In the genomic region with DNA sequence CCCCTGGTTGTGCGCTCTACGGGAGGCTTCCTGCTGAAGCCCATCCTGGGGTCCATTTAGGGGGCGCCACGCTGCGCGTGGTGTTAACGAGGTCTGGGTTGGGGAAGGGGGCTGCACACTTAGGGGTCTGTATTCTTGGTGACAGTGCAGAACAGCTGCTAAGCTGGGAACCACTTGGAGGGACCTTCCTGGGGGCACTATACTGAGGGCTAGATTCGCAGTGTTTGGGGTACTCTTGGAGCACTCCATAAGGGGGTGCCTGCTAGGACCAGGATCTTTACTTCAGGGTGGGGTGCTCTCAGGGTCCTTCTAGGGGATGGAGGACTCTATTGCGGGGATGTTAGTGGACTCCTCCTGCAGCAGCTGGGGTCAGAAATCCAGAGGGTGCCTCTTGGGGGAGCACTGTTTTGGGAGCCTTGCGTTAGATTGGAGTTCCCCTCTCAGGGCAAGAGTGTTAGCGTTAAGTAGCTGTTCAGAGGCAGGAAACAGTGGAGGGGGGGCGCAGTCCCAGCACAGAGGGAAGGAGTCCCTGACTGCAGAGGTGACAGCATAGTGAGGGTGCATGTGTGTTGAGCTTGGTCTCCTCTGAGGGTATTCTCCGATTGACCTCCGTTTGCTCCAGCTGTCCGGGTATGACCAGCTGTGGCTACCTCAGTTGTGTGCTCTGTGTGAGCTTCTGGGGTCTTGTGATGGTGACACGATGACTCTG, we compare ENCODE assay signal across 11 cellular contexts. TPM values are rescaled to one million over a fixed set of nuclear protein-coding genes. Genes with fewer than 3 reads are reported as not detected.
DNase-seq lines count a peak whose midpoint lies in the region; ATAC-seq and TF ChIP-seq lines count a peak whose summit lies in the region.
"Had no signal": no experiment of that assay in that cellular context is flagged by ENCODE, and none has a peak within 500 bp of the region (broad histone marks: within the 10 kb centered on the region; RNA-seq: fewer than 3 reads in every experiment).

No MANE protein-coding gene starts in this region.

- POLR2A ChIA-PET in MCF 10A (lab: Yijun Ruan, JAX), result interaction anchor here (1.2 kb wide), 1 partner anchor 18 kb away, joined by 4 read pairs; a partner anchor contains a TSS

- DNase-seq in MCF 10A (ENCODE audit: unreplicated experiment) (no peak), mammary epithelial cell (no peak), chondrocyte (ENCODE audit: low spot score) (no peak), SK-N-DZ (ENCODE audit: low spot score) (no peak)
- no peak for DNase-seq in stimulated activated naive B cell treated with anti-CD40 and anti-IgM and Interleukin-4, amounts not matched to agents 10 μg/mL and 1 μg/mL and 100 μg/mL, for 72 hours
- DNase-seq: effector memory CD4-positive, alpha-beta T cell; left cardiac atrium had no signal

- no peak overlapping the region for H3K27ac ChIP-seq in mammary epithelial cell (ENCODE audit: insufficient read depth, low read depth, low read length)
- no peak overlapping the region for H3K27ac ChIP-seq in OCI-LY1 (ENCODE audit: low read depth, low read length, poor library complexity, severe bottlenecking)
- H3K27ac ChIP-seq: thoracic aorta had no signal

- CTCF ChIA-PET in MCF 10A (lab: Yijun Ruan, JAX), result interaction anchor here (0.6 to 4.0 kb wide), 5 partner anchors 10 to 54 kb away, joined by 3 to 34 read pairs (median 3); a partner anchor contains a TSS
- CTCF ChIA-PET in mammary epithelial cell (lab: Charles Lee; ENCODE audit: low non-redundant PET), result interaction anchor here (0.7 to 0.8 kb wide), 2 partner anchors 20 to 325 kb away, joined by 3 to 12 read pairs; no protein-coding TSS in a partner anchor

- H3K9me3 Mint-ChIP-seq in MCF 10A (ENCODE audit: unreplicated experiment), result no peaks in the 10 kb centered on the region
- H3K9me3 Mint-ChIP-seq in chondrocyte (ENCODE audit: low read depth), result no peaks in the 10 kb centered on the region
- H3K9me3 Mint-ChIP-seq in stimulated activated naive B cell treated with anti-CD40 and anti-IgM and Interleukin-4, amounts not matched to agents 10 μg/mL and 1 μg/mL and 100 μg/mL, for 72 hours, result peaks cover 3% of the 10 kb centered on the region in 2 donors

- H3K9me3 ChIP-seq in mammary epithelial cell (replicated peaks; ENCODE audit: insufficient read depth, low read length), result no peaks in the 10 kb centered on the region
- H3K9me3 ChIP-seq in OCI-LY1 (ENCODE audit: low read length), result no peaks in the 10 kb centered on the region
- H3K9me3 ChIP-seq: thoracic aorta had no signal

- no peak overlapping the region for H3K9ac ChIP-seq in mammary epithelial cell (ENCODE audit: insufficient read depth, low read length)
- no peak overlapping the region for H3K9ac ChIP-seq in OCI-LY1 (ENCODE audit: low read length)

- no peaks in the 10 kb centered on the region for H3K36me3 Mint-ChIP-seq in MCF 10A (ENCODE audit: insufficient read depth, unreplicated experiment)
- no peaks in the 10 kb centered on the region for H3K36me3 Mint-ChIP-seq in chondrocyte (ENCODE audit: low read depth)
- peaks cover 2 to 9% of the 10 kb centered on the region in 2 donors for H3K36me3 Mint-ChIP-seq in stimulated activated naive B cell treated with anti-CD40 and anti-IgM and Interleukin-4, amounts not matched to agents 10 μg/mL and 1 μg/mL and 100 μg/mL, for 72 hours

- H3K79me2 ChIP-seq in mammary epithelial cell (ENCODE audit: insufficient read depth, low read length) (no peaks in the 10 kb centered on the region), OCI-LY1 (ENCODE audit: insufficient read depth, low read length) (no peaks in the 10 kb centered on the region)

- ATAC-seq in stimulated activated naive B cell treated with anti-CD40 and anti-IgM and Interleukin-4, amounts not matched to agents 10 μg/mL and 1 μg/mL and 100 μg/mL, for 72 hours (replicated peaks), result no peak
- ATAC-seq in GM21529 (IDR thresholded peaks at IDR 0.05; ENCODE audit: unreplicated experiment) (no peak), HG03280 (IDR thresholded peaks at IDR 0.05; ENCODE audit: unreplicated experiment) (no peak)
- ATAC-seq: left cardiac atrium had no signal

- WGBS in mammary epithelial cell (ENCODE audit: low coverage, missing lambda C conversion rate), result 16% methylated on average over 7 of the region's 16 CpGs

- TF ChIP-seq CTCF in MCF 10A (IDR thresholded peaks at IDR 0.05; ENCODE audit: unreplicated experiment), result no peak
- no peak for TF ChIP-seq CTCF in mammary epithelial cell (conservative IDR thresholded peaks at IDR 0.05 in 1 of 2, IDR thresholded peaks at IDR 0.05 in 1 of 2; ENCODE audit: extremely low read depth in 1 of 2, insufficient read depth in 1 of 2, low read depth in 1 of 2, low read length in 2 of 2)
- no peak for TF ChIP-seq CTCF in OCI-LY1 (IDR thresholded peaks at IDR 0.05; ENCODE audit: low read length)
- TF ChIP-seq CTCF in chondrocyte (IDR thresholded peaks at IDR 0.05), result peak; percentile 59

- intact Hi-C loops in MCF 10A (cut with micrococcal nuclease) (loop anchor here (5.0 kb wide), 1 partner anchor 146 kb away; a partner anchor contains a TSS), mammary epithelial cell (cut with micrococcal nuclease) (no loop called here)

- H3K27ac Mint-ChIP-seq in MCF 10A (ENCODE audit: low read depth, unreplicated experiment) (no peak overlapping the region), chondrocyte (ENCODE audit: unreplicated experiment) (no peak overlapping the region)
- H3K27ac Mint-ChIP-seq in stimulated activated naive B cell treated with anti-CD40 and anti-IgM and Interleukin-4, amounts not matched to agents 10 μg/mL and 1 μg/mL and 100 μg/mL, for 72 hours, result peak overlapping the region; percentile 43

- H2AFZ ChIP-seq in mammary epithelial cell (ENCODE audit: low read depth, low read length) (no peak overlapping the region), OCI-LY1 (ENCODE audit: low read length) (no peak overlapping the region)

- H3K4me3 Mint-ChIP-seq in MCF 10A (ENCODE audit: unreplicated experiment), result peak overlapping the region; percentile 36
- peak overlapping the region; percentile 40 for H3K4me3 Mint-ChIP-seq in chondrocyte (ENCODE audit: unreplicated experiment)
- H3K4me3 Mint-ChIP-seq in stimulated activated naive B cell treated with anti-CD40 and anti-IgM and Interleukin-4, amounts not matched to agents 10 μg/mL and 1 μg/mL and 100 μg/mL, for 72 hours, result peak overlapping the region; percentile 79 to 86

- in situ Hi-C loops in mammary epithelial cell (cut with MboI; ENCODE audit: low sequenced_read_pairs in 2 of 2), result no loop called here

- dilution Hi-C loops in mammary epithelial cell (cut with HindIII; ENCODE audit: low sequenced_read_pairs), result no loop called here

- no peaks in the 10 kb centered on the region for H3K9me2 ChIP-seq in OCI-LY1 (ENCODE audit: low read depth, low read length)

- H3K4me1 Mint-ChIP-seq in MCF 10A (ENCODE audit: insufficient read depth, unreplicated experiment) (peaks cover 25% of the 10 kb centered on the region), chondrocyte (ENCODE audit: low read depth) (peaks cover 34% of the 10 kb centered on the region)
- H3K4me1 Mint-ChIP-seq in stimulated activated naive B cell treated with anti-CD40 and anti-IgM and Interleukin-4, amounts not matched to agents 10 μg/mL and 1 μg/mL and 100 μg/mL, for 72 hours, result peaks cover 60 to 92% of the 10 kb centered on the region in 2 donors

- H3K27me3 Mint-ChIP-seq in MCF 10A (ENCODE audit: insufficient read depth, unreplicated experiment) (peaks cover 48% of the 10 kb centered on the region), chondrocyte (ENCODE audit: low read depth) (peaks cover 36% of the 10 kb centered on the region)
- peaks cover 39 to 40% of the 10 kb centered on the region in 2 donors for H3K27me3 Mint-ChIP-seq in stimulated activated naive B cell treated with anti-CD40 and anti-IgM and Interleukin-4, amounts not matched to agents 10 μg/mL and 1 μg/mL and 100 μg/mL, for 72 hours

- peaks cover 31% of the 10 kb centered on the region for H3K4me1 ChIP-seq in mammary epithelial cell (ENCODE audit: insufficient read depth, low read length)
- H3K4me1 ChIP-seq in OCI-LY1 (ENCODE audit: insufficient read depth, low read length, severe bottlenecking), result peaks cover 23% of the 10 kb centered on the region

- peaks cover 3% of the 10 kb centered on the region for H4K20me1 ChIP-seq in mammary epithelial cell (ENCODE audit: insufficient read depth, low read length)
- H4K20me1 ChIP-seq in OCI-LY1 (ENCODE audit: insufficient read depth, low read length), result no peaks in the 10 kb centered on the region

- H3K4me2 ChIP-seq in mammary epithelial cell (ENCODE audit: insufficient read depth, low read depth, low read length), result no peak overlapping the region
- H3K4me2 ChIP-seq in OCI-LY1 (ENCODE audit: low read length), result 0 out of 2 replicates have a peak overlapping the region, but pooled peaks have one; percentile 15

- H3K36me3 ChIP-seq in mammary epithelial cell (ENCODE audit: insufficient read depth, low read length), result no peaks in the 10 kb centered on the region
- H3K36me3 ChIP-seq in OCI-LY1 (ENCODE audit: insufficient read depth, low read length), result no peaks in the 10 kb centered on the region
- H3K36me3 ChIP-seq: thoracic aorta had no signal

- BruUV-seq in MCF 10A (replicated peaks; lab: Mats Ljungman, UMichigan) (no TSS peak), mammary epithelial cell (replicated peaks; lab: Mats Ljungman, UMichigan) (no TSS peak)

- H3K4me3 ChIP-seq in mammary epithelial cell (replicated peaks in 1 of 3; ENCODE audit: insufficient read depth in 1 of 3, low read depth in 2 of 3, low read length in 3 of 3) (no peak overlapping the region), OCI-LY1 (ENCODE audit: low read depth, low read length, poor library complexity, severe bottlenecking) (peak overlapping the region; percentile 52)

- H3K27me3 ChIP-seq in mammary epithelial cell (ENCODE audit: insufficient read depth, low read length), result peaks cover 34% of the 10 kb centered on the region
- H3K27me3 ChIP-seq in OCI-LY1 (ENCODE audit: insufficient read depth, low read length), result peaks cover 6% of the 10 kb centered on the region; the same call in 1 of the 2 replicates

- H3F3A ChIP-seq in OCI-LY1 (ENCODE audit: insufficient read depth, low read length), result no peaks in the 10 kb centered on the region

RNA-seq across cellular contexts. Expression of a gene that starts 1.1 kb away (rescaled TPM):
- total RNA-seq in MCF 10A (2022) (0.42 and 0.49 TPM in 2 replicates), mammary epithelial cell (1 to 10 TPM; 1.3 to 1.5 TPM), chondrocyte (16.8 to 18.9 TPM (median 18.8 TPM) in 3 replicates)
- polyA plus RNA-seq in mammary epithelial cell, result 0.45 TPM
- 2.4 TPM for polyA minus RNA-seq in mammary epithelial cell
- 2.8 and 3.6 TPM in 2 replicates for polyA plus RNA-seq in SK-N-DZ (2014; cell fraction: cytosol; rRNA removed)
- polyA plus RNA-seq in SK-N-DZ (2014; cell fraction: nucleus; rRNA removed), result 2.9 and 6.8 TPM in 2 replicates

RNA-seq across cellular contexts. Expression of a gene that starts 18.1 kb away (rescaled TPM):
- total RNA-seq in MCF 10A (2022) (164 and 188 TPM in 2 replicates), mammary epithelial cell (100 to 1,000 TPM; 114 to 217 TPM), chondrocyte (137 to 159 TPM (median 141 TPM) in 3 replicates)
- 348 TPM for polyA plus RNA-seq in mammary epithelial cell
- polyA minus RNA-seq in mammary epithelial cell, result 108 TPM
- 188 and 208 TPM in 2 replicates for polyA plus RNA-seq in SK-N-DZ (2014; cell fraction: cytosol; rRNA removed)
- polyA plus RNA-seq in SK-N-DZ (2014; cell fraction: nucleus; rRNA removed), result 567 and 627 TPM in 2 replicates

RNA-seq across cellular contexts. Expression of a gene that starts 41.0 kb away (rescaled TPM):
- total RNA-seq in MCF 10A (2022) (75.0 and 83.7 TPM in 2 replicates), mammary epithelial cell (100 to 1,000 TPM in 1 of 2 donors, 10 to 100 TPM in 1; 43.5 to 110 TPM), chondrocyte (94.4 to 132 TPM (median 104 TPM) in 3 replicates)
- polyA plus RNA-seq in mammary epithelial cell, result 29.4 TPM
- 100 TPM for polyA minus RNA-seq in mammary epithelial cell
- polyA plus RNA-seq in SK-N-DZ (2014; cell fraction: cytosol; rRNA removed), result 22.0 and 26.4 TPM in 2 replicates
- polyA plus RNA-seq in SK-N-DZ (2014; cell fraction: nucleus; rRNA removed), result 212 and 214 TPM in 2 replicates
